8 cellular contexts compared by ENCODE assay signal in the genomic region with DNA sequence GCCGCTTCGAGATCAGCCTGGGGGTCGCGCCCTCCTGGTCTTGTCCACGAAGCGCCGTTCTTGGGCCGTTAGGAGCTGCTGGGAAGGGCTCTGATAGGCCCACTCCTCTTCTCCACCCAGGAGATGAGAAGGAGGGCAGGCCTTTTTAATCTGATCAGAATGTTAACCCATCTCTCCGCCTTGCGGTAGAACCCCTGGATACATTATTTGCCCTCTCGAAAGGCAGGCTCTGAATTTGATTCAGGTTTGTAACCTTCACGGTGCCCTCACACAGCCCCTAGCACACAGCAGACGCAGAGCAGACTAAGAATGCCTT. TPM values are rescaled to one million over a fixed set of nuclear protein-coding genes. Genes with fewer than 3 reads are reported as not detected.
A peak's percentile ranks its signal among the peaks of the same experiment; 100 is the strongest.
DNase-seq lines count a peak whose midpoint lies in the region; FAIRE-seq and TF ChIP-seq lines count a peak whose summit lies in the region.

Gene CCDC83, plus strand, starts transcription at position 43 of the 316 bp plus-strand sequence. CDS start 9,741 bp downstream, outside the sequence.

- peak within 1 kb of the TSS; percentile 96 for H3K4me2 ChIP-seq in keratinocyte (ENCODE audit: control insufficient read depth, extremely low read depth, insufficient read depth, low read depth, low read length)

- DNase-seq in NCI-H82 (lab: John Stamatoyannopoulos, UW), result peak; percentile 43
- DNase-seq in NCI-H82 treated with DMSO at 0.1 percent for 48 hours (lab: John Stamatoyannopoulos, UW; ENCODE audit: unreplicated experiment), result no peak
- no peak for DNase-seq in keratinocyte (ENCODE audit: low read depth, low spot score)
- DNase-seq in suprapubic skin (ENCODE audit: low spot score in 2 of 2), result no peak
- DNase-seq in GM19239 (ENCODE audit: insufficient read length, low spot score), result no peak
- no peak for DNase-seq in HK-2 (ENCODE audit: unreplicated experiment)
- no peak for DNase-seq in DMS153 treated with DMSO at 0.1 percent for 48 hours (lab: John Stamatoyannopoulos, UW; ENCODE audit: unreplicated experiment)

- TF ChIP-seq CTCF in keratinocyte (optimal IDR thresholded peaks at IDR 0.05 in 1 of 3, IDR thresholded peaks at IDR 0.05 in 1 of 3, conservative IDR thresholded peaks at IDR 0.05 in 1 of 3; ENCODE audit: extremely low read depth in 1 of 3, insufficient read depth in 2 of 3, low read length in 3 of 3) (no peak), suprapubic skin (IDR thresholded peaks at IDR 0.05) (no peak)

- WGBS in suprapubic skin, result 35% methylated on average over 11 of the region's 13 CpGs

- no peak for TF ChIP-seq EP300 in suprapubic skin (IDR thresholded peaks at IDR 0.05)

- no peaks in the 10 kb centered on the region for H3K79me2 ChIP-seq in keratinocyte (ENCODE audit: control insufficient read depth, insufficient read depth, low read length)

- H3K36me3 ChIP-seq in keratinocyte (ENCODE audit: control insufficient read depth in 2 of 2, extremely low read depth in 1 of 2, insufficient read depth in 2 of 2, low read length in 2 of 2) (no peaks in the 10 kb centered on the region), suprapubic skin (no peaks in the 10 kb centered on the region)

- H3K9ac ChIP-seq in keratinocyte (ENCODE audit: control insufficient read depth, extremely low read depth, insufficient read depth, low read length), result peak within 1 kb of the TSS; percentile 70

- H4K20me1 ChIP-seq in keratinocyte (ENCODE audit: control insufficient read depth, extremely low read depth, insufficient read depth, low read length), result no peaks in the 10 kb centered on the region

- H3K9me1 ChIP-seq in keratinocyte (ENCODE audit: control insufficient read depth, extremely low read depth, insufficient read depth, low read length), result peaks cover 3% of the 10 kb centered on the region

- dilution Hi-C loops in keratinocyte (cut with MboI; ENCODE audit: extremely low pct_ligation_motif_present, low sequenced_read_pairs), result no loop called here

- no peak for FAIRE-seq in keratinocyte (lab: Jason Lieb, UNC)
- FAIRE-seq in GM19239 (lab: Jason Lieb, UNC), result no peak

- H3K27ac ChIP-seq in angular gyrus (ENCODE audit: low read depth, low read length) (peak within 1 kb of the TSS; percentile 72), keratinocyte (ENCODE audit: control insufficient read depth, insufficient read depth, low read length) (peak within 1 kb of the TSS; percentile 53), suprapubic skin (peak within 1 kb of the TSS; percentile 86)

- H3K9me3 ChIP-seq in keratinocyte (ENCODE audit: control insufficient read depth, low read depth, low read length), result no peaks in the 10 kb centered on the region
- no peaks in the 10 kb centered on the region for H3K9me3 ChIP-seq in suprapubic skin

- no peak for TF ChIP-seq POLR2A in suprapubic skin (IDR thresholded peaks at IDR 0.05)

- peak within 1 kb of the TSS; percentile 99 for H2AFZ ChIP-seq in keratinocyte (ENCODE audit: control insufficient read depth, low read length)

- no peaks in the 10 kb centered on the region for H3K27me3 ChIP-seq in keratinocyte (ENCODE audit: control insufficient read depth, extremely low read depth, insufficient read depth, low read length)
- H3K27me3 ChIP-seq in suprapubic skin, result no peaks in the 10 kb centered on the region

- H3K4me3 ChIP-seq in keratinocyte (ENCODE audit: control insufficient read depth in 2 of 3, extremely low read depth in 1 of 3, insufficient read depth in 2 of 3, low read depth in 1 of 3, low read length in 3 of 3) (peak within 1 kb of the TSS; percentile 33 to 68 (median 49)), suprapubic skin (peak within 1 kb of the TSS; percentile 56)

- H3K4me1 ChIP-seq in keratinocyte (ENCODE audit: control insufficient read depth, extremely low read depth, insufficient read depth, low read length), result peaks cover 5% of the 10 kb centered on the region
- peaks cover 12% of the 10 kb centered on the region for H3K4me1 ChIP-seq in suprapubic skin

RNA-seq across cellular contexts. Expression of gene CCDC83, which starts in this region (rescaled TPM):
- polyA plus RNA-seq in keratinocyte, result not detected in 3 replicates
- polyA plus RNA-seq in keratinocyte (2011; ENCODE audit: low read depth), result not detected
- polyA plus RNA-seq in keratinocyte (2011; cell fraction: cytosol; rRNA removed), result not detected in 2 replicates
- not detected in 2 replicates for polyA plus RNA-seq in keratinocyte (2011; cell fraction: nucleus; rRNA removed)
- polyA plus RNA-seq in keratinocyte (2012; ENCODE audit: low replicate concordance), result not detected in 2 replicates
- not detected in 3 replicates for polyA minus RNA-seq in keratinocyte
- polyA minus RNA-seq in keratinocyte (2011; cell fraction: cytosol; rRNA and poly(A)+ RNA removed), result not detected
- polyA minus RNA-seq in keratinocyte (2011; cell fraction: nucleus; rRNA and poly(A)+ RNA removed), result not detected in 2 replicates
- total RNA-seq in suprapubic skin, result not detected
